In genomic region chr20:19406371-19406770, GRCh38 we compare ENCODE assay signal across 27 cellular contexts.
"Had no signal": no experiment of that assay in that cellular context is flagged by ENCODE, and none has a peak within 500 bp of the region (broad histone marks: within the 10 kb centered on the region; RNA-seq: fewer than 3 reads in every experiment).

No MANE protein-coding gene starts in this region.

- H3K4me3 Mint-ChIP-seq: activated CD8-positive, alpha-beta memory T cell treated with anti-CD3 and anti-CD28 coated beads, Interleukin-2, amount 10 ng/mL, durations not matched to agents 7 days and 5 days; activated CD8-positive, alpha-beta T cell treated with anti-CD3 and anti-CD28 coated beads, Interleukin-2, amount 10 ng/mL, durations not matched to agents 7 days and 5 days; immature natural killer cell; natural killer cell treated with Interleukin-12 subunit alpha and Interleukin-12 subunit beta and Interleukin-15 and Interleukin-18, amount 100 ng/mL, for 72 hours; T-helper 17 cell; WTC11 had no signal

- H3K4me1 Mint-ChIP-seq: activated CD8-positive, alpha-beta memory T cell treated with anti-CD3 and anti-CD28 coated beads, Interleukin-2, amount 10 ng/mL, durations not matched to agents 7 days and 5 days; immature natural killer cell; T-helper 17 cell had no signal

- H3K36me3 Mint-ChIP-seq: activated CD8-positive, alpha-beta memory T cell treated with anti-CD3 and anti-CD28 coated beads, Interleukin-2, amount 10 ng/mL, durations not matched to agents 7 days and 5 days; activated naive CD4-positive, alpha-beta T cell treated with anti-CD3 and anti-CD28 coated beads, Interleukin-2, amount 50 U/mL, for 72 hours; natural killer cell treated with Interleukin-12 subunit alpha and Interleukin-12 subunit beta and Interleukin-15 and Interleukin-18, amount 100 ng/mL, for 72 hours had no signal

- H3K9me3 Mint-ChIP-seq: activated T-helper 2 cell treated with anti-CD3 and anti-CD28 coated beads, Interferon-gamma antibody, Interleukin-2, Interleukin-4, amounts not matched to agents 10 μg/mL and 5 μg/mL and 100 μg/mL, durations not matched to agents 14 hours and 24 hours and 36 hours; immature natural killer cell; natural killer cell treated with Interleukin-12 subunit alpha and Interleukin-12 subunit beta and Interleukin-15 and Interleukin-18, amount 100 ng/mL, for 72 hours had no signal

- H3K27ac Mint-ChIP-seq: activated CD8-positive, alpha-beta memory T cell treated with anti-CD3 and anti-CD28 coated beads, Interleukin-2, amount 10 ng/mL, durations not matched to agents 7 days and 5 days; activated CD8-positive, alpha-beta T cell treated with anti-CD3 and anti-CD28 coated beads, Interleukin-2, amount 10 ng/mL, durations not matched to agents 7 days and 5 days; activated naive CD4-positive, alpha-beta T cell treated with anti-CD3 and anti-CD28 coated beads, Interleukin-2, amount 50 U/mL, for 72 hours; activated T-helper 2 cell treated with anti-CD3 and anti-CD28 coated beads, Interferon-gamma antibody, Interleukin-2, Interleukin-4, amounts not matched to agents 10 μg/mL and 5 μg/mL and 100 μg/mL, durations not matched to agents 14 hours and 24 hours and 36 hours; immature natural killer cell; natural killer cell treated with Interleukin-12 subunit alpha and Interleukin-12 subunit beta and Interleukin-15 and Interleukin-18, amount 100 ng/mL, for 72 hours; T-helper 17 cell; WTC11 had no signal

- H3K27ac ChIP-seq: gastrocnemius medialis, spleen, thoracic aorta had no signal

- DNase-seq: activated CD4-positive, alpha-beta T cell treated with anti-CD3 and anti-CD28 coated beads for 1 hour; activated CD8-positive, alpha-beta memory T cell treated with anti-CD3 and anti-CD28 coated beads, Interleukin-2, amount 10 ng/mL, durations not matched to agents 7 days and 5 days; activated CD8-positive, alpha-beta T cell treated with anti-CD3 and anti-CD28 coated beads, Interleukin-2, amount 10 ng/mL, durations not matched to agents 7 days and 5 days; activated naive CD4-positive, alpha-beta T cell; activated T-cell treated with anti-CD3 and anti-CD28 coated beads, Interleukin-2, amount 50 U/mL, for 48 hours; dermis blood vessel endothelial cell; effector CD8-positive, alpha-beta T cell; erythroblast; gastrocnemius medialis; glutamatergic neuron; immature natural killer cell; lower lobe of right lung; mesendoderm; mucosa of descending colon; posterior cingulate gyrus; right cardiac atrium; spleen; stimulated activated naive CD8-positive, alpha-beta T cell treated with anti-CD3 and anti-CD28 coated beads, Interleukin-15, Interleukin-2, amounts not matched to agents 100 U/mL and 50 U/mL, for 24 hours; SW 1271; T-helper 17 cell; T1000 had no signal

- H3K4me3 ChIP-seq: gastrocnemius medialis, lower lobe of right lung, mucosa of descending colon, spleen, thoracic aorta had no signal

- H3K27me3 ChIP-seq: gastrocnemius medialis had no signal

- ATAC-seq: activated CD8-positive, alpha-beta memory T cell treated with anti-CD3 and anti-CD28 coated beads, Interleukin-2, amount 10 ng/mL, durations not matched to agents 7 days and 5 days; activated CD8-positive, alpha-beta T cell treated with anti-CD3 and anti-CD28 coated beads, Interleukin-2, amount 10 ng/mL, durations not matched to agents 7 days and 5 days; activated naive CD4-positive, alpha-beta T cell treated with anti-CD3 and anti-CD28 coated beads, Interleukin-2, amount 50 U/mL, for 72 hours; gastrocnemius medialis; left lobe of liver; mucosa of descending colon; natural killer cell treated with Interleukin-12 subunit alpha and Interleukin-12 subunit beta and Interleukin-15 and Interleukin-18, amount 100 ng/mL, for 72 hours; right cardiac atrium; stimulated activated naive CD8-positive, alpha-beta T cell treated with anti-CD3 and anti-CD28 coated beads, Interleukin-15, Interleukin-2, amounts not matched to agents 100 U/mL and 50 U/mL, for 24 hours; T-helper 17 cell; WTC11 had no signal

- H3K36me3 ChIP-seq: gastrocnemius medialis, lower lobe of right lung, spleen, thoracic aorta had no signal

- H3K27me3 Mint-ChIP-seq: activated CD8-positive, alpha-beta memory T cell treated with anti-CD3 and anti-CD28 coated beads, Interleukin-2, amount 10 ng/mL, durations not matched to agents 7 days and 5 days; T-helper 17 cell had no signal

- H3K9me3 ChIP-seq: gastrocnemius medialis, lower lobe of right lung, mucosa of descending colon, spleen, thoracic aorta had no signal

- H3K4me1 ChIP-seq: gastrocnemius medialis, spleen had no signal
